In the genomic region with DNA sequence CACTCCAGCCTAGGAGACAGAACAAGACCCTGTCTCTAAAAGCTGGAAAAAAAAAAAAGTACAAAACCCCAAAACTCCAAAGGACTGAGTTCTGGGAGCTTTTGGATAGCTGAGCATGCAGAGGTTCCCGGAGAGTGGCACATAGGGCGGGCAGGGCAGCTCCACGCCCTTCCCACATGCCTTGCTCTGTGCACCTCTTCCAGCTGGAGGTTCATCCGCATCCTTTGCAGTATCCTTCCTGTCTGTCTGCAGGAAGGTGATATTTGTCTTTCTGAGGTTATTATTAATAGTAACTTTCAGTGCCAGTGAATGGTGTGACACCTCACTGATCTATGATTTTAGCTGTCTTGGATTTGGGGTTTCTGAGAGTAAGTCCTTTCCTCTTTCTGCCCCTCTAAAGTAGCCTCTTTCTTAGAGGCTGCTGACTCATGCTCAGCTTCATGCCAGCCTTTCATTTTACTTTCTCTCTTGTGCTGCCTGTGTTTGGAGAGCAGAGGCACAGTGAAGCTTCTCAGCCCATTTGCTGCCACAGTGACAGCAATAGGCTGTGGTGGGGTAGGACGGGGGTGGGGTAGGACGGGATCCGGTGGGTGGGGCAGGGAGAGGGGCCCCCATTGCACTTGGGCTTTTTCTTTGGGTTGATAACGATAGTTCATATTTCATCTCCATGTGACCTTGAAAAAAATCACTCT, we compare ENCODE assay signal across 8 cellular contexts.
DNase-seq lines count a peak whose midpoint lies in the region; ATAC-seq, FAIRE-seq and TF ChIP-seq lines count a peak whose summit lies in the region.

No MANE protein-coding gene starts in this region.

- 81 to 82% methylated on average over 8 of the region's 8 CpGs for WGBS in pancreas, 2 donors

- H3K27ac Mint-ChIP-seq in CD8-positive, alpha-beta T cell = peak overlapping the region; percentile 84
- H3K27ac Mint-ChIP-seq in HFFc6 = peak overlapping the region; percentile 81
- peak overlapping the region; percentile 65 for H3K27ac Mint-ChIP-seq in activated naive CD8-positive, alpha-beta T cell treated with anti-CD3 and anti-CD28 coated beads, Interleukin-2, amount 10 ng/mL, durations not matched to agents 7 days and 5 days

- intact Hi-C loops in CD8-positive, alpha-beta T cell (cut with DNase I, micrococcal nuclease) = loop anchor here (5.0 kb wide), 2 partner anchors 33 to 322 kb away; no protein-coding TSS in a partner anchor
- intact Hi-C loops in pancreas (cut with DNase I) = no loop called here

- H3K36me3 Mint-ChIP-seq in CD8-positive, alpha-beta T cell = peaks cover 33% of the 10 kb centered on the region
- H3K36me3 Mint-ChIP-seq in HFFc6 (ENCODE audit: low read depth) = no peaks in the 10 kb centered on the region
- H3K36me3 Mint-ChIP-seq in activated naive CD8-positive, alpha-beta T cell treated with anti-CD3 and anti-CD28 coated beads, Interleukin-2, amount 10 ng/mL, durations not matched to agents 7 days and 5 days = peaks cover 22% of the 10 kb centered on the region

- no peaks in the 10 kb centered on the region for H3K27me3 ChIP-seq in CD8-positive, alpha-beta T cell (ENCODE audit: insufficient read depth, low read length)
- H3K27me3 ChIP-seq in pancreas = no peaks in the 10 kb centered on the region

- CTCF ChIA-PET in CD8-positive, alpha-beta T cell (lab: Charles Lee) = interaction anchor here (1.0 to 5.9 kb wide), 6 partner anchors 12 to 105 kb away, joined by 3 to 70 read pairs (median 4); no protein-coding TSS in a partner anchor

- no peak overlapping the region for H3K4me3 ChIP-seq in CD8-positive, alpha-beta T cell (ENCODE audit: low read depth, low read length)
- no peak overlapping the region for H3K4me3 ChIP-seq in pancreas

- no peak overlapping the region for H3K27ac ChIP-seq in CD8-positive, alpha-beta T cell (ENCODE audit: low read depth, low read length)
- no peak overlapping the region for H3K27ac ChIP-seq in pancreas

- FAIRE-seq in pancreas (lab: Jason Lieb, UNC) = no peak

- H3K36me3 ChIP-seq in CD8-positive, alpha-beta T cell (ENCODE audit: insufficient read depth, low read length) = peaks cover 10% of the 10 kb centered on the region
- no peaks in the 10 kb centered on the region for H3K36me3 ChIP-seq in pancreas

- peak in 1 of 7 experiments; percentile 63 for DNase-seq in CD8-positive, alpha-beta T cell
- DNase-seq in HFFc6 = peak; percentile 32
- no peak for DNase-seq in activated naive CD8-positive, alpha-beta T cell treated with anti-CD3 and anti-CD28 coated beads, Interleukin-2, amount 10 ng/mL, durations not matched to agents 7 days and 5 days
- peak; percentile 34 for DNase-seq in midbrain (lab: John Stamatoyannopoulos, UW)
- DNase-seq in DMS153 treated with DMSO at 0.1 percent for 48 hours (lab: John Stamatoyannopoulos, UW; ENCODE audit: unreplicated experiment) = no peak
- DNase-seq in pancreas = no peak
- no peak for DNase-seq in NCI-H2081 (lab: John Stamatoyannopoulos, UW)

- POLR2A ChIA-PET in CD8-positive, alpha-beta T cell (lab: Charles Lee) = interaction anchor here (0.9 kb wide), 1 partner anchor 68 kb away, joined by 3 read pairs; no protein-coding TSS in a partner anchor
- POLR2A ChIA-PET in activated naive CD8-positive, alpha-beta T cell treated with anti-CD3 and anti-CD28 coated beads, Interleukin-2, amount 10 ng/mL, durations not matched to agents 7 days and 5 days (lab: Charles Lee) = interaction anchor here (0.6 to 2.5 kb wide), 6 partner anchors 44 to 778 kb away, joined by 3 to 7 read pairs (median 4); no protein-coding TSS in a partner anchor

- TF ChIP-seq CTCF in CD8-positive, alpha-beta T cell (IDR thresholded peaks at IDR 0.05) = no peak
- no peak for TF ChIP-seq CTCF in HFFc6 (IDR thresholded peaks at IDR 0.05)
- TF ChIP-seq CTCF in pancreas (IDR thresholded peaks at IDR 0.05) = no peak

- peak; percentile 77 for ATAC-seq in CD8-positive, alpha-beta T cell
- ATAC-seq in activated naive CD8-positive, alpha-beta T cell treated with anti-CD3 and anti-CD28 coated beads, Interleukin-2, amount 10 ng/mL, durations not matched to agents 7 days and 5 days (ENCODE audit: low read depth) = peak; percentile 75
- ATAC-seq in HG03175 (IDR thresholded peaks at IDR 0.05; ENCODE audit: unreplicated experiment) (no peak), pancreas (no peak)

- no peaks in the 10 kb centered on the region for H3K9me3 ChIP-seq in CD8-positive, alpha-beta T cell (ENCODE audit: low read length)
- no peaks in the 10 kb centered on the region for H3K9me3 ChIP-seq in pancreas

- H3K4me1 ChIP-seq in CD8-positive, alpha-beta T cell (ENCODE audit: insufficient read depth, low read length) = peaks cover 56% of the 10 kb centered on the region
- no peaks in the 10 kb centered on the region for H3K4me1 ChIP-seq in pancreas

- H3K27me3 Mint-ChIP-seq in CD8-positive, alpha-beta T cell (ENCODE audit: low read depth) = no peaks in the 10 kb centered on the region
- H3K27me3 Mint-ChIP-seq in HFFc6 (ENCODE audit: insufficient read depth) = no peaks in the 10 kb centered on the region
- no peaks in the 10 kb centered on the region for H3K27me3 Mint-ChIP-seq in activated naive CD8-positive, alpha-beta T cell treated with anti-CD3 and anti-CD28 coated beads, Interleukin-2, amount 10 ng/mL, durations not matched to agents 7 days and 5 days

- peaks cover 80% of the 10 kb centered on the region for H3K4me1 Mint-ChIP-seq in CD8-positive, alpha-beta T cell (ENCODE audit: low read depth)
- peaks cover 51% of the 10 kb centered on the region for H3K4me1 Mint-ChIP-seq in HFFc6 (ENCODE audit: low read depth)
- peaks cover 61% of the 10 kb centered on the region for H3K4me1 Mint-ChIP-seq in activated naive CD8-positive, alpha-beta T cell treated with anti-CD3 and anti-CD28 coated beads, Interleukin-2, amount 10 ng/mL, durations not matched to agents 7 days and 5 days

- peak overlapping the region; percentile 33 for H3K4me3 Mint-ChIP-seq in CD8-positive, alpha-beta T cell
- H3K4me3 Mint-ChIP-seq in HFFc6 = peak overlapping the region; percentile 72; the same call in 1 of the 2 replicates
- peak overlapping the region; percentile 24 for H3K4me3 Mint-ChIP-seq in activated naive CD8-positive, alpha-beta T cell treated with anti-CD3 and anti-CD28 coated beads, Interleukin-2, amount 10 ng/mL, durations not matched to agents 7 days and 5 days

- H3K9me3 Mint-ChIP-seq in CD8-positive, alpha-beta T cell = no peaks in the 10 kb centered on the region
- no peaks in the 10 kb centered on the region for H3K9me3 Mint-ChIP-seq in HFFc6
- no peaks in the 10 kb centered on the region for H3K9me3 Mint-ChIP-seq in activated naive CD8-positive, alpha-beta T cell treated with anti-CD3 and anti-CD28 coated beads, Interleukin-2, amount 10 ng/mL, durations not matched to agents 7 days and 5 days

Comparison
In these comparisons a context has a peak if more than half of its experiments do, and no peak if none do; other contexts are left out.
1. ATAC-seq: peak in CD8-positive, alpha-beta T cell (single experiment) and activated naive CD8-positive, alpha-beta T cell treated with anti-CD3 and anti-CD28 coated beads, Interleukin-2, amount 10 ng/mL, durations not matched to agents 7 days and 5 days (single experiment); none in HG03175 (single experiment) and pancreas (0 of 4).
2. DNase-seq: peak in HFFc6 (single experiment) and midbrain (single experiment); none in activated naive CD8-positive, alpha-beta T cell treated with anti-CD3 and anti-CD28 coated beads, Interleukin-2, amount 10 ng/mL, durations not matched to agents 7 days and 5 days (single experiment), DMS153 treated with DMSO at 0.1 percent for 48 hours (single experiment), pancreas (0 of 6) and NCI-H2081 (0 of 2).
3. intact Hi-C loops: an anchor here in CD8-positive, alpha-beta T cell (5.0 kb wide); none called in pancreas.
4. Peak in every context shown above with its lines, with median percentiles within 50 percentile points of each other: H3K27ac Mint-ChIP-seq and H3K4me3 Mint-ChIP-seq.